In the genomic region with DNA sequence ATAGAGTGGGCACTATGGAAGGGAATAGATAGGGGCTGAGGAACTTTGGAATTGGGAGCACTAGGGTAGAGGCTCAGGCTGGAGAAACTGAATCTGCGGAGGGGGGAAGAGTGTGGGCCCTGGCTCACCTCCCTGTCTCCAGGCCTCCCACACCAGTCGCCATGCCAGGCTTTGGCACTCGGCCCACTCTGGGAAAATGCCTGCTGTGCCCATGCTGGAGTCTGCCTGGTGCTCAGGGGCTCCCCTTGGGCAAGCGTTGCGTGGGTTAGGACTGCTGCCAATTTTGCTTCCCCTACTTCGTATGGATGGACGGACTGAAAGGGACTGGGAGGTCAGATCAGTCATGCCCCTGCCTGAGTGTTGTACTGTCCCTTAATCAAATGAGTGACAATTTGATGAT, we compare ENCODE assay signal across 1 cellular context.
TF ChIP-seq lines count a peak whose summit lies in the region.

No MANE protein-coding gene starts in this region.

TF ChIP-seq in H1, 55 proteins besides CTCF, POLR2A, EP300 and RAD21 (continued from another document):
- TF ChIP-seq HDAC2 (IDR thresholded peaks at IDR 0.05; ENCODE audit: borderline replicate concordance in 1 of 2, low read depth in 2 of 2, low read length in 2 of 2) (no peak), RNF2 (IDR thresholded peaks at IDR 0.05; ENCODE audit: borderline replicate concordance, low read depth, low read length, missing control alignments, poor library complexity, severe bottlenecking) (no peak), JUND (IDR thresholded peaks at IDR 0.05; ENCODE audit: low read length) (no peak), JUN (IDR thresholded peaks at IDR 0.05; ENCODE audit: low read depth, low read length) (no peak), TEAD4 (IDR thresholded peaks at IDR 0.05; ENCODE audit: low read depth, low read length) (no peak), RBBP5 (IDR thresholded peaks at IDR 0.05; ENCODE audit: borderline replicate concordance, low read depth, low read length) (no peak), SIX5 (IDR thresholded peaks at IDR 0.05; ENCODE audit: low read depth, low read length) (no peak), FOSL1 (IDR thresholded peaks at IDR 0.05; ENCODE audit: insufficient read depth, low read depth, low read length) (no peak), GABPA (IDR thresholded peaks at IDR 0.05; ENCODE audit: borderline replicate concordance, insufficient read depth, low read length) (no peak), BRCA1 (IDR thresholded peaks at IDR 0.05; ENCODE audit: low read depth, low read length) (no peak)
- TF ChIP-seq, protein P1, sequence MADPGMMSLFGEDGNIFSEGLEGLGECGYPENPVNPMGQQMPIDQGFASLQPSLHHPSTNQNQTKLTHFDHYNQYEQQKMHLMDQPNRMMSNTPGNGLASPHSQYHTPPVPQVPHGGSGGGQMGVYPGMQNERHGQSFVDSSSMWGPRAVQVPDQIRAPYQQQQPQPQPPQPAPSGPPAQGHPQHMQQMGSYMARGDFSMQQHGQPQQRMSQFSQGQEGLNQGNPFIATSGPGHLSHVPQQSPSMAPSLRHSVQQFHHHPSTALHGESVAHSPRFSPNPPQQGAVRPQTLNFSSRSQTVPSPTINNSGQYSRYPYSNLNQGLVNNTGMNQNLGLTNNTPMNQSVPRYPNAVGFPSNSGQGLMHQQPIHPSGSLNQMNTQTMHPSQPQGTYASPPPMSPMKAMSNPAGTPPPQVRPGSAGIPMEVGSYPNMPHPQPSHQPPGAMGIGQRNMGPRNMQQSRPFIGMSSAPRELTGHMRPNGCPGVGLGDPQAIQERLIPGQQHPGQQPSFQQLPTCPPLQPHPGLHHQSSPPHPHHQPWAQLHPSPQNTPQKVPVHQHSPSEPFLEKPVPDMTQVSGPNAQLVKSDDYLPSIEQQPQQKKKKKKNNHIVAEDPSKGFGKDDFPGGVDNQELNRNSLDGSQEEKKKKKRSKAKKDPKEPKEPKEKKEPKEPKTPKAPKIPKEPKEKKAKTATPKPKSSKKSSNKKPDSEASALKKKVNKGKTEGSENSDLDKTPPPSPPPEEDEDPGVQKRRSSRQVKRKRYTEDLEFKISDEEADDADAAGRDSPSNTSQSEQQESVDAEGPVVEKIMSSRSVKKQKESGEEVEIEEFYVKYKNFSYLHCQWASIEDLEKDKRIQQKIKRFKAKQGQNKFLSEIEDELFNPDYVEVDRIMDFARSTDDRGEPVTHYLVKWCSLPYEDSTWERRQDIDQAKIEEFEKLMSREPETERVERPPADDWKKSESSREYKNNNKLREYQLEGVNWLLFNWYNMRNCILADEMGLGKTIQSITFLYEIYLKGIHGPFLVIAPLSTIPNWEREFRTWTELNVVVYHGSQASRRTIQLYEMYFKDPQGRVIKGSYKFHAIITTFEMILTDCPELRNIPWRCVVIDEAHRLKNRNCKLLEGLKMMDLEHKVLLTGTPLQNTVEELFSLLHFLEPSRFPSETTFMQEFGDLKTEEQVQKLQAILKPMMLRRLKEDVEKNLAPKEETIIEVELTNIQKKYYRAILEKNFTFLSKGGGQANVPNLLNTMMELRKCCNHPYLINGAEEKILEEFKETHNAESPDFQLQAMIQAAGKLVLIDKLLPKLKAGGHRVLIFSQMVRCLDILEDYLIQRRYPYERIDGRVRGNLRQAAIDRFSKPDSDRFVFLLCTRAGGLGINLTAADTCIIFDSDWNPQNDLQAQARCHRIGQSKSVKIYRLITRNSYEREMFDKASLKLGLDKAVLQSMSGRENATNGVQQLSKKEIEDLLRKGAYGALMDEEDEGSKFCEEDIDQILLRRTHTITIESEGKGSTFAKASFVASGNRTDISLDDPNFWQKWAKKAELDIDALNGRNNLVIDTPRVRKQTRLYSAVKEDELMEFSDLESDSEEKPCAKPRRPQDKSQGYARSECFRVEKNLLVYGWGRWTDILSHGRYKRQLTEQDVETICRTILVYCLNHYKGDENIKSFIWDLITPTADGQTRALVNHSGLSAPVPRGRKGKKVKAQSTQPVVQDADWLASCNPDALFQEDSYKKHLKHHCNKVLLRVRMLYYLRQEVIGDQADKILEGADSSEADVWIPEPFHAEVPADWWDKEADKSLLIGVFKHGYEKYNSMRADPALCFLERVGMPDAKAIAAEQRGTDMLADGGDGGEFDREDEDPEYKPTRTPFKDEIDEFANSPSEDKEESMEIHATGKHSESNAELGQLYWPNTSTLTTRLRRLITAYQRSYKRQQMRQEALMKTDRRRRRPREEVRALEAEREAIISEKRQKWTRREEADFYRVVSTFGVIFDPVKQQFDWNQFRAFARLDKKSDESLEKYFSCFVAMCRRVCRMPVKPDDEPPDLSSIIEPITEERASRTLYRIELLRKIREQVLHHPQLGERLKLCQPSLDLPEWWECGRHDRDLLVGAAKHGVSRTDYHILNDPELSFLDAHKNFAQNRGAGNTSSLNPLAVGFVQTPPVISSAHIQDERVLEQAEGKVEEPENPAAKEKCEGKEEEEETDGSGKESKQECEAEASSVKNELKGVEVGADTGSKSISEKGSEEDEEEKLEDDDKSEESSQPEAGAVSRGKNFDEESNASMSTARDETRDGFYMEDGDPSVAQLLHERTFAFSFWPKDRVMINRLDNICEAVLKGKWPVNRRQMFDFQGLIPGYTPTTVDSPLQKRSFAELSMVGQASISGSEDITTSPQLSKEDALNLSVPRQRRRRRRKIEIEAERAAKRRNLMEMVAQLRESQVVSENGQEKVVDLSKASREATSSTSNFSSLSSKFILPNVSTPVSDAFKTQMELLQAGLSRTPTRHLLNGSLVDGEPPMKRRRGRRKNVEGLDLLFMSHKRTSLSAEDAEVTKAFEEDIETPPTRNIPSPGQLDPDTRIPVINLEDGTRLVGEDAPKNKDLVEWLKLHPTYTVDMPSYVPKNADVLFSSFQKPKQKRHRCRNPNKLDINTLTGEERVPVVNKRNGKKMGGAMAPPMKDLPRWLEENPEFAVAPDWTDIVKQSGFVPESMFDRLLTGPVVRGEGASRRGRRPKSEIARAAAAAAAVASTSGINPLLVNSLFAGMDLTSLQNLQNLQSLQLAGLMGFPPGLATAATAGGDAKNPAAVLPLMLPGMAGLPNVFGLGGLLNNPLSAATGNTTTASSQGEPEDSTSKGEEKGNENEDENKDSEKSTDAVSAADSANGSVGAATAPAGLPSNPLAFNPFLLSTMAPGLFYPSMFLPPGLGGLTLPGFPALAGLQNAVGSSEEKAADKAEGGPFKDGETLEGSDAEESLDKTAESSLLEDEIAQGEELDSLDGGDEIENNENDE (IDR thresholded peaks at IDR 0.05; ENCODE audit: insufficient replicate concordance, low read length): no peak
TF ChIP-seq in H1: peak in this region for 0.
